ENCODE assay signal across 16 cellular contexts in genomic region chr1:191629836-191630235, GRCh38.
"Had no signal": no experiment of that assay in that cellular context is flagged by ENCODE, and none has a peak within 500 bp of the region (broad histone marks: within the 10 kb centered on the region; RNA-seq: fewer than 3 reads in every experiment).

No MANE protein-coding gene starts in this region.

- H2AFZ ChIP-seq: hepatocyte had no signal

- H3K4me3 ChIP-seq: cardiac muscle cell, dorsolateral prefrontal cortex, esophagus muscularis mucosa, hepatocyte, left ventricle myocardium inferior, mucosa of descending colon, pancreas, tibial nerve, vagina had no signal

- H3K4me1 ChIP-seq: esophagus muscularis mucosa, left ventricle myocardium inferior, pancreas, tibial nerve, vagina had no signal

- H3K27ac Mint-ChIP-seq: activated naive CD4-positive, alpha-beta T cell treated with anti-CD3 and anti-CD28 coated beads for 36 hours; activated T-helper 2 cell treated with anti-CD3 and anti-CD28 coated beads, Interferon-gamma antibody, Interleukin-2, Interleukin-4, amounts not matched to agents 10 μg/mL and 5 μg/mL and 100 μg/mL, durations not matched to agents 14 hours and 24 hours and 36 hours; naive thymus-derived CD4-positive, alpha-beta T cell had no signal

- FAIRE-seq: pancreas had no signal

- H3K9me3 ChIP-seq: mucosa of descending colon, pancreas, vagina had no signal

- H3K36me3 Mint-ChIP-seq: naive thymus-derived CD4-positive, alpha-beta T cell had no signal

- H3K27me3 ChIP-seq: cardiac muscle cell, dorsolateral prefrontal cortex, esophagus muscularis mucosa, hepatocyte, pancreas, tibial nerve, vagina had no signal

- H3K27me3 Mint-ChIP-seq: naive thymus-derived CD4-positive, alpha-beta T cell had no signal

- ATAC-seq: mucosa of descending colon; naive thymus-derived CD4-positive, alpha-beta T cell; pancreas had no signal

- H3K4me3 Mint-ChIP-seq: activated naive CD4-positive, alpha-beta T cell treated with anti-CD3 and anti-CD28 coated beads for 36 hours; naive thymus-derived CD4-positive, alpha-beta T cell had no signal

- H3K4me2 ChIP-seq: hepatocyte had no signal

- H3K36me3 ChIP-seq: cardiac muscle cell, esophagus muscularis mucosa, left ventricle myocardium inferior, pancreas, tibial nerve, vagina had no signal

- H3K27ac ChIP-seq: cardiac muscle cell, dorsolateral prefrontal cortex, esophagus muscularis mucosa, hepatocyte, left ventricle myocardium inferior, pancreas, tibial nerve, vagina had no signal

- H3K4me1 Mint-ChIP-seq: naive thymus-derived CD4-positive, alpha-beta T cell had no signal

- H3K79me2 ChIP-seq: hepatocyte had no signal

- DNase-seq: activated CD4-positive, alpha-beta T cell treated with anti-CD3 and anti-CD28 coated beads, Interleukin-2, amount 50 U/mL, for 48 hours; activated naive CD4-positive, alpha-beta T cell treated with anti-CD3 and anti-CD28 coated beads for 36 hours; dorsolateral prefrontal cortex; left ventricle myocardium inferior; mucosa of descending colon; naive thymus-derived CD4-positive, alpha-beta T cell; pancreas; stimulated activated CD4-positive, alpha-beta T cell treated with anti-CD3 and anti-CD28 coated beads, Interleukin-15, amount 100 ng/mL, for 24 hours; stimulated activated CD4-positive, alpha-beta T cell treated with anti-CD3 and anti-CD28 coated beads, Interleukin-4, amount 100 ng/mL, for 1 hour; stimulated activated naive CD4-positive, alpha-beta T cell had no signal
